Comparison of ENCODE assay signal across 18 cellular contexts in genomic region chr15:31212286-31212685, GRCh38.
DNase-seq lines count a peak whose midpoint lies in the region; ATAC-seq and TF ChIP-seq lines count a peak whose summit lies in the region.
"Had no signal": no experiment of that assay in that cellular context is flagged by ENCODE, and none has a peak within 500 bp of the region (broad histone marks: within the 10 kb centered on the region; RNA-seq: fewer than 3 reads in every experiment).

No MANE protein-coding gene starts in this region.

- no peaks in the 10 kb centered on the region for H3K27me3 ChIP-seq in vagina
- H3K27me3 ChIP-seq in effector memory CD4-positive, alpha-beta T cell (replicated peaks; ENCODE audit: control insufficient read depth, insufficient read depth, low read length, poor library complexity, severe bottlenecking) = no peaks in the 10 kb centered on the region

- DNase-seq in activated T-cell treated with anti-CD3 and anti-CD28 coated beads, Interleukin-2, amount 50 U/mL, for 72 hours = no peak
- no peak for DNase-seq in activated T-cell treated with anti-CD3 and anti-CD28 coated beads, Interleukin-2, amount 50 U/mL, for 1 hour
- DNase-seq in T-helper 17 cell (no peak), medulla oblongata (ENCODE audit: extremely low spot score) (peak; percentile 63), vagina (ENCODE audit: extremely low spot score in 2 of 2) (no peak), NCI-H748 treated with DMSO at 0.1 percent for 48 hours (lab: John Stamatoyannopoulos, UW) (no peak)
- no peak for DNase-seq in effector memory CD4-positive, alpha-beta T cell
- DNase-seq: activated CD4-positive, alpha-beta T cell treated with anti-CD3 and anti-CD28 coated beads for 48 hours; hypothalamus; NCI-H1092; NCI-H2171; small intestine; stimulated activated naive B cell treated with anti-CD40 and anti-IgM and Interleukin-4, amounts not matched to agents 10 μg/mL and 1 μg/mL and 100 μg/mL, for 72 hours had no signal

- intact Hi-C loops in vagina (cut with DNase I) = loop anchor here (5.0 to 10.0 kb wide), 2 partner anchors 223 to 1150 kb away; no protein-coding TSS in a partner anchor

- peaks cover 0 to 9% of the 10 kb centered on the region in 2 donors for H3K36me3 Mint-ChIP-seq in activated T-cell treated with anti-CD3 and anti-CD28 coated beads, Interleukin-2, amount 50 U/mL, for 72 hours (ENCODE audit: insufficient read depth in 2 of 2)
- no peaks in the 10 kb centered on the region for H3K36me3 Mint-ChIP-seq in T-helper 17 cell (ENCODE audit: low read depth)
- H3K36me3 Mint-ChIP-seq: IgD-negative memory B cell; stimulated activated naive B cell treated with anti-CD40 and anti-IgM and Interleukin-4, amounts not matched to agents 10 μg/mL and 1 μg/mL and 100 μg/mL, for 72 hours; type B pancreatic cell had no signal

- TF ChIP-seq POLR2A in vagina (IDR thresholded peaks at IDR 0.05) = no peak

- ATAC-seq in activated T-cell treated with anti-CD3 and anti-CD28 coated beads, Interleukin-2, amount 50 U/mL, for 72 hours (replicated peaks in 1 of 2) = no peak
- ATAC-seq in T-helper 17 cell (no peak), HG02759 (IDR thresholded peaks at IDR 0.05; ENCODE audit: unreplicated experiment) (no peak)
- ATAC-seq: Right ventricle myocardium inferior; stimulated activated naive B cell treated with anti-CD40 and anti-IgM and Interleukin-4, amounts not matched to agents 10 μg/mL and 1 μg/mL and 100 μg/mL, for 72 hours had no signal

- peaks cover 28% of the 10 kb centered on the region for H3K4me1 Mint-ChIP-seq in activated T-cell treated with anti-CD3 and anti-CD28 coated beads, Interleukin-2, amount 50 U/mL, for 72 hours (ENCODE audit: low read depth)
- H3K4me1 Mint-ChIP-seq in T-helper 17 cell = peaks cover 31% of the 10 kb centered on the region

- H3K36me3 ChIP-seq in vagina = no peaks in the 10 kb centered on the region
- no peaks in the 10 kb centered on the region for H3K36me3 ChIP-seq in effector memory CD4-positive, alpha-beta T cell (ENCODE audit: control insufficient read depth, insufficient read depth, low read length)

- H3K27ac ChIP-seq in vagina = peak overlapping the region; percentile 52
- no peak overlapping the region for H3K27ac ChIP-seq in effector memory CD4-positive, alpha-beta T cell (ENCODE audit: insufficient read depth, low read length, poor library complexity, severe bottlenecking)

- TF ChIP-seq CTCF in vagina (IDR thresholded peaks at IDR 0.05) = no peak

- peak overlapping the region; percentile 20 for H3K27ac Mint-ChIP-seq in activated T-cell treated with anti-CD3 and anti-CD28 coated beads, Interleukin-2, amount 50 U/mL, for 72 hours
- H3K27ac Mint-ChIP-seq in T-helper 17 cell = peak overlapping the region; percentile 68
- H3K27ac Mint-ChIP-seq: stimulated activated naive B cell treated with anti-CD40 and anti-IgM and Interleukin-4, amounts not matched to agents 10 μg/mL and 1 μg/mL and 100 μg/mL, for 72 hours; T-helper 2 cell treated with Interferon-gamma antibody and Interleukin-4, amounts not matched to agents 5 μg/mL and 100 μg/mL, for 36 hours; type B pancreatic cell had no signal

- H3K9me3 ChIP-seq in T-helper 17 cell (ENCODE audit: control insufficient read depth, low read length, poor library complexity, severe bottlenecking) = no peaks in the 10 kb centered on the region
- no peaks in the 10 kb centered on the region for H3K9me3 ChIP-seq in vagina
- no peaks in the 10 kb centered on the region for H3K9me3 ChIP-seq in effector memory CD4-positive, alpha-beta T cell (ENCODE audit: control insufficient read depth, low read length)

- H3K4me1 ChIP-seq in vagina = peaks cover 34% of the 10 kb centered on the region
- H3K4me1 ChIP-seq in effector memory CD4-positive, alpha-beta T cell (ENCODE audit: control insufficient read depth, insufficient read depth, low read length, poor library complexity, severe bottlenecking) = peaks cover 26% of the 10 kb centered on the region

- peaks cover 2 to 4% of the 10 kb centered on the region in 2 donors for H3K9me3 Mint-ChIP-seq in activated T-cell treated with anti-CD3 and anti-CD28 coated beads, Interleukin-2, amount 50 U/mL, for 72 hours
- H3K9me3 Mint-ChIP-seq: IgD-negative memory B cell; stimulated activated naive B cell treated with anti-CD40 and anti-IgM and Interleukin-4, amounts not matched to agents 10 μg/mL and 1 μg/mL and 100 μg/mL, for 72 hours; type B pancreatic cell had no signal

- no peak overlapping the region for H3K4me3 ChIP-seq in vagina
- H3K4me3 ChIP-seq in effector memory CD4-positive, alpha-beta T cell (ENCODE audit: insufficient read depth, low read depth, low read length, poor library complexity, severe bottlenecking) = no peak overlapping the region

- H3K4me3 Mint-ChIP-seq in activated T-cell treated with anti-CD3 and anti-CD28 coated beads, Interleukin-2, amount 50 U/mL, for 72 hours = no peak overlapping the region
- no peak overlapping the region for H3K4me3 Mint-ChIP-seq in T-helper 17 cell
- H3K4me3 Mint-ChIP-seq: IgD-negative memory B cell; stimulated activated naive B cell treated with anti-CD40 and anti-IgM and Interleukin-4, amounts not matched to agents 10 μg/mL and 1 μg/mL and 100 μg/mL, for 72 hours; T-helper 2 cell treated with Interferon-gamma antibody and Interleukin-4, amounts not matched to agents 5 μg/mL and 100 μg/mL, for 36 hours; type B pancreatic cell had no signal

- no peaks in the 10 kb centered on the region for H3K27me3 Mint-ChIP-seq in activated T-cell treated with anti-CD3 and anti-CD28 coated beads, Interleukin-2, amount 50 U/mL, for 72 hours (ENCODE audit: low read depth)
- H3K27me3 Mint-ChIP-seq in T-helper 17 cell = no peaks in the 10 kb centered on the region
- H3K27me3 Mint-ChIP-seq: IgD-negative memory B cell; stimulated activated naive B cell treated with anti-CD40 and anti-IgM and Interleukin-4, amounts not matched to agents 10 μg/mL and 1 μg/mL and 100 μg/mL, for 72 hours had no signal
